8 cellular contexts compared by ENCODE assay signal in genomic region chr11:14414470-14415461, GRCh38. TPM values are rescaled to one million over a fixed set of nuclear protein-coding genes. Genes with fewer than 3 reads are reported as not detected.
A peak's percentile ranks its signal among the peaks of the same experiment; 100 is the strongest.
DNase-seq lines count a peak whose midpoint lies in the region; ATAC-seq, FAIRE-seq and TF ChIP-seq lines count a peak whose summit lies in the region.

No MANE protein-coding gene starts in this region.

- no peak overlapping the region for H3K4me3 ChIP-seq in astrocyte (ENCODE audit: insufficient read depth, low read depth, low read length)
- no peak overlapping the region for H3K4me3 ChIP-seq in Caco-2 (ENCODE audit: low read depth, low read length)

- no peak overlapping the region for H3K4me3 Mint-ChIP-seq in astrocyte (ENCODE audit: unreplicated experiment)
- H3K4me3 Mint-ChIP-seq in Caco-2 (ENCODE audit: unreplicated experiment), result no peak overlapping the region

- peak; percentile 74 for ATAC-seq in HG02588 (IDR thresholded peaks at IDR 0.05; ENCODE audit: unreplicated experiment)

- no peaks in the 10 kb centered on the region for H3K79me2 ChIP-seq in astrocyte (ENCODE audit: insufficient read depth, low read length)

- no peaks in the 10 kb centered on the region for H3K36me3 ChIP-seq in astrocyte (ENCODE audit: insufficient read depth, low read length)
- no peaks in the 10 kb centered on the region for H3K36me3 ChIP-seq in Caco-2 (ENCODE audit: control insufficient read depth, insufficient read depth, low read length)

- H3K27me3 Mint-ChIP-seq in astrocyte (ENCODE audit: low read depth, unreplicated experiment) (no peaks in the 10 kb centered on the region), Caco-2 (ENCODE audit: insufficient read depth, unreplicated experiment) (no peaks in the 10 kb centered on the region)

- peak overlapping the region; percentile 5 for H2AFZ ChIP-seq in astrocyte (ENCODE audit: low read depth, low read length)

- BruUV-seq in Caco-2 (replicated peaks; lab: Mats Ljungman, UMichigan), result no TSS peak

- H3K27ac ChIP-seq in astrocyte (ENCODE audit: low read depth, low read length), result peak overlapping the region; percentile 23

- H4K20me1 ChIP-seq in astrocyte (ENCODE audit: insufficient read depth, low read length), result no peaks in the 10 kb centered on the region

- no peaks in the 10 kb centered on the region for H3K9me3 Mint-ChIP-seq in astrocyte (ENCODE audit: unreplicated experiment)
- H3K9me3 Mint-ChIP-seq in Caco-2 (ENCODE audit: unreplicated experiment), result no peaks in the 10 kb centered on the region

- peak; percentile 6 for TF ChIP-seq CTCF in astrocyte (IDR thresholded peaks at IDR 0.05; ENCODE audit: insufficient read depth, low read depth, low read length)
- TF ChIP-seq CTCF in Caco-2 (IDR thresholded peaks at IDR 0.05; ENCODE audit: insufficient read depth in 1 of 2, low read depth in 1 of 2, low read length in 1 of 2, severe bottlenecking in 1 of 2, unreplicated experiment in 1 of 2), result no peak

- DNase-seq in EH (ENCODE audit: low read depth) (peak; percentile 44), T-helper 2 cell (peak in 4 of 5 experiments; percentile 29 to 96 (median 60)), astrocyte (ENCODE audit: low read depth) (peak; percentile 55), Caco-2 (no peak), dermis blood vessel endothelial cell (no peak), posterior vena cava (ENCODE audit: low spot score) (no peak)
- DNase-seq in stimulated activated CD4-positive, alpha-beta T cell treated with anti-CD3 and anti-CD28 coated beads, Interleukin-4, amount 100 ng/mL, for 48 hours (ENCODE audit: low read depth in 2 of 2), result peak; percentile 33 to 66

- H3K36me3 Mint-ChIP-seq in astrocyte (ENCODE audit: low read depth, unreplicated experiment), result peaks cover under 1% of the 10 kb centered on the region
- H3K36me3 Mint-ChIP-seq in Caco-2 (ENCODE audit: insufficient read depth, unreplicated experiment), result no peaks in the 10 kb centered on the region

- H3K27ac Mint-ChIP-seq in astrocyte (ENCODE audit: unreplicated experiment), result peak overlapping the region; percentile 87
- H3K27ac Mint-ChIP-seq in Caco-2 (ENCODE audit: unreplicated experiment), result no peak overlapping the region

- H3K4me2 ChIP-seq in astrocyte (ENCODE audit: low read length), result peak overlapping the region; percentile 16

- peak overlapping the region; percentile 1 for H3K9ac ChIP-seq in astrocyte (ENCODE audit: low read length)

- no peaks in the 10 kb centered on the region for H3K27me3 ChIP-seq in astrocyte (ENCODE audit: insufficient read depth, low read length)
- no peaks in the 10 kb centered on the region for H3K27me3 ChIP-seq in Caco-2 (replicated peaks; ENCODE audit: control insufficient read depth, insufficient read depth, low read length)

- intact Hi-C loops in Caco-2 (cut with micrococcal nuclease; ENCODE audit: unreplicated experiment), result no loop called here
- intact Hi-C loops in posterior vena cava (cut with DNase I), result no loop called here

- FAIRE-seq in astrocyte (lab: Jason Lieb, UNC), result no peak

- H3K9me3 ChIP-seq in astrocyte (ENCODE audit: insufficient read depth, low read depth, low read length) (no peaks in the 10 kb centered on the region), Caco-2 (no peaks in the 10 kb centered on the region)

- H3K4me1 ChIP-seq in astrocyte (ENCODE audit: insufficient read depth, low read length) (peaks cover 37% of the 10 kb centered on the region), Caco-2 (peaks cover 3% of the 10 kb centered on the region; the same call in 1 of the 2 replicates)

- peaks cover 48% of the 10 kb centered on the region for H3K4me1 Mint-ChIP-seq in astrocyte (ENCODE audit: low read depth, unreplicated experiment)
- H3K4me1 Mint-ChIP-seq in Caco-2 (ENCODE audit: low read depth, unreplicated experiment), result peaks cover 3% of the 10 kb centered on the region

- POLR2A ChIA-PET in Caco-2 (lab: Charles Lee), result no interaction called here

- CTCF ChIA-PET in Caco-2 (lab: Charles Lee), result no interaction called here

RNA-seq across cellular contexts. Expression of gene RRAS2, which starts 55.8 kb away (rescaled TPM):
- 120 and 150 TPM in 2 replicates for total RNA-seq in astrocyte
- 86.2 and 94.7 TPM in 2 replicates for total RNA-seq in Caco-2 (2022)
- 112 and 173 TPM in 2 replicates for total RNA-seq in dermis blood vessel endothelial cell
- total RNA-seq in posterior vena cava, result 10 to 100 TPM; 15.8 to 31.3 TPM

Comparison
In these comparisons a context has a peak if more than half of its experiments do, and no peak if none do; other contexts are left out.
1. DNase-seq: peak in EH (single experiment), T-helper 2 cell (4 of 5), astrocyte (single experiment) and stimulated activated CD4-positive, alpha-beta T cell treated with anti-CD3 and anti-CD28 coated beads, Interleukin-4, amount 100 ng/mL, for 48 hours (2 of 2); none in Caco-2 (0 of 2), dermis blood vessel endothelial cell (single experiment) and posterior vena cava (single experiment).